ENCODE assay signal across 19 cellular contexts in the genomic region with DNA sequence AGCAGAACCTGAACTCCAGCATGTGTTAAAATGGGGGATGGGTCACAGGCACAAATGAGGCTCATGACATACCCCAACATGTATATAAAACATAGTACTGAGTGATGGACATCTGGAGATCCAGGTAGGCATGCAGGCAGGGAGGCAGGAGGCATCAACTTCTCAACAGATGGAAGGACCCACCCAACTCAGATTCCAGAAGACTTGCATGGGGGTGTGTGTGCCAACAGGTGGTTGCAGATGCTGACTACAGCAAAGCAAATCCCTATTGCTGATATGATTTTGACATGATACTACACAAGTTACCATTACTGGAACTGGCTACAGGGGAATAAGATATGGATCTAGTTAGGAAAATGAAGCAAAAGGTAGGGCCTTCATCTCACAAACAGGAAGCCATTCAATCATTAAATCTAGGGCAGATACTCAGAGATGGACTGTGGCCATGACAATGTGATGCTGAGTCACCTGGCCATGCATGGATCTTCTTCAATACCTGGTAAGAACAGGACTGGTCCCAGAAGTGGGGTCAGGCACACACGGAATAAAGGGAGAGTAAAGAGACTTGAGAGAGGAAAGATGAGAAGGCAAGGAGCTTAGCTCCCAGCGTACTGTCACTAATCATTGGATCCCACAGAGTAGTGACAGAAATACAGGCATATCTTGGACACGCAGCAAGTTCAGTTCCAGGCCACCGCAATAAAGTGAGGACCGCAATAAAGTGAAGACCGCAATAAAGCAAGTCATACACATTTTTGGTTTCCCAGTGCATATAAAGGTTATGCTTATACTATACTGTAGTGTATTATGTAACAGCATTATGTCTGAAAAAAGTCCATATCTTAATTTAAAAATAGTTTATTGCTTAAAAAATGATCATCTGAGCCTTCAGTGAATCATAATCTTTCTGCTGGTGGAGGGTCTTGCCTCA.
DNase-seq lines count a peak whose midpoint lies in the region; ATAC-seq and TF ChIP-seq lines count a peak whose summit lies in the region.
"Had no signal": no experiment of that assay in that cellular context is flagged by ENCODE, and none has a peak within 500 bp of the region (broad histone marks: within the 10 kb centered on the region; RNA-seq: fewer than 3 reads in every experiment).

No MANE protein-coding gene starts in this region.

- intact Hi-C loops in psoas muscle (cut with DNase I): no loop called here

- peak; percentile 59 to 74 (median 73) for ATAC-seq in psoas muscle
- ATAC-seq: stimulated activated memory B cell treated with anti-CD40 and anti-IgM and Interleukin-4, amounts not matched to agents 10 μg/mL and 1 μg/mL and 100 μg/mL, for 72 hours; T-cell had no signal

- H3K36me3 ChIP-seq in Karpas-422 (ENCODE audit: insufficient read depth, low read length) (no peaks in the 10 kb centered on the region), psoas muscle (ENCODE audit: insufficient read depth in 1 of 2, low read depth in 1 of 2) (peaks cover 0 to 8% of the 10 kb centered on the region in 2 donors)

- H3K27ac ChIP-seq in Karpas-422 (ENCODE audit: low read length) (no peak overlapping the region), psoas muscle (no peak overlapping the region), caudate nucleus (ENCODE audit: low read depth, low read length) (no peak overlapping the region)
- H3K27ac ChIP-seq: 22Rv1, WERI-Rb-1 had no signal

- H3K4me3 ChIP-seq in Karpas-422 (ENCODE audit: low read length) (no peak overlapping the region), psoas muscle (no peak overlapping the region)
- H3K4me3 ChIP-seq: tibial artery had no signal

- no peak overlapping the region for H2AFZ ChIP-seq in Karpas-422 (ENCODE audit: low read length)

- H3K9me2 ChIP-seq in Karpas-422 (replicated peaks; ENCODE audit: insufficient read depth, low read length): no peaks in the 10 kb centered on the region

- H3K27me3 ChIP-seq in Karpas-422 (ENCODE audit: low read length) (no peaks in the 10 kb centered on the region), psoas muscle (ENCODE audit: insufficient read depth in 3 of 3, low read length in 2 of 3) (no peaks in the 10 kb centered on the region)
- H3K27me3 ChIP-seq: tibial artery had no signal

- no peak for TF ChIP-seq CTCF in psoas muscle (IDR thresholded peaks at IDR 0.05)

- H3K79me2 ChIP-seq in Karpas-422 (ENCODE audit: low read length): no peaks in the 10 kb centered on the region

- H4K20me1 ChIP-seq in Karpas-422 (ENCODE audit: insufficient read depth, low read depth, low read length): no peaks in the 10 kb centered on the region

- H3K9ac ChIP-seq in Karpas-422 (ENCODE audit: low read length): no peak overlapping the region

- H3K4me1 ChIP-seq in Karpas-422 (ENCODE audit: low read length) (peaks cover 3% of the 10 kb centered on the region), psoas muscle (peaks cover 10% of the 10 kb centered on the region)

- DNase-seq in DMS53 (lab: John Stamatoyannopoulos, UW) (peak; percentile 29), DMS53 treated with DMSO at 0.1 percent for 48 hours (lab: John Stamatoyannopoulos, UW; ENCODE audit: unreplicated experiment) (no peak), Karpas-422 (peak; percentile 16), iris pigment epithelial cell (ENCODE audit: low read depth) (peak; percentile 19), psoas muscle (no peak), caudate nucleus (lab: John Stamatoyannopoulos, UW) (no peak), 8988T (no peak)
- DNase-seq in stimulated activated CD4-positive, alpha-beta T cell treated with anti-CD3 and anti-CD28 coated beads, Interleukin-2, amount 100 ng/mL, for 24 hours: no peak
- DNase-seq: anterior cingulate cortex, C1 segment of cervical spinal cord, DMS 273 treated with DMSO at 0.1 percent for 48 hours, hypothalamus, NCI-H1694, posterior cingulate gyrus, T-cell, tibial artery, WERI-Rb-1 had no signal

- no peak overlapping the region for H3K4me2 ChIP-seq in Karpas-422 (ENCODE audit: low read depth, low read length, poor library complexity, severe bottlenecking)

- H3K9me3 ChIP-seq in Karpas-422 (ENCODE audit: low read length) (no peaks in the 10 kb centered on the region), psoas muscle (no peaks in the 10 kb centered on the region)
- H3K9me3 ChIP-seq: tibial artery had no signal

- WGBS in psoas muscle, 3 donors: 39 to 61% (median 39%) methylated on average over 6 of the region's 6 CpGs

Comparison
In these comparisons a context has a peak if more than half of its experiments do, and no peak if none do; other contexts are left out.
1. DNase-seq: peak in DMS53 (single experiment), Karpas-422 (single experiment) and iris pigment epithelial cell (single experiment); none in DMS53 treated with DMSO at 0.1 percent for 48 hours (single experiment), psoas muscle (0 of 2), caudate nucleus (0 of 61), stimulated activated CD4-positive, alpha-beta T cell treated with anti-CD3 and anti-CD28 coated beads, Interleukin-2, amount 100 ng/mL, for 24 hours (0 of 2) and 8988T (single experiment).